Comparison of ENCODE assay signal across 22 cellular contexts in the genomic region with DNA sequence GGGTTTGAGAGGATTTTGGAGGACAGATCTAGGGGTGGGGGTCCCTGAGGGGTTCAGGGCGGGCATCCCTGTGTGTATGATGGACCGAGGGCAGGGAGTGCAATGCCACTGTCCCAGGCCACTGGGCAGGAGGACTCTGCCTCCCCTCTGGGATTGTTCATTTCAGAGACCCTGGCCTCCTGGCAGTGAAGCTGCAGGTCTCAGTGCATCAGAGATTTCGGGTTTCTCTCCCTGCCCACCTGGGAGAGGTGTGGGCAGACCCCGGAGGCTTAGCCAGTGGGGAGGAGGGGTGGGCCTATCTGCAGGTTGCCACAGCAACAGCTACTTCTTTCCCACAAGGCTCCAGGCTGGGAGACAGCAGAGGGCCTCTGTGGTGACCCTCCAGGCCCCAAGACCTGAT.
"Had no signal": no experiment of that assay in that cellular context is flagged by ENCODE, and none has a peak within 500 bp of the region (broad histone marks: within the 10 kb centered on the region; RNA-seq: fewer than 3 reads in every experiment).

No MANE protein-coding gene starts in this region.

- H3K4me1 ChIP-seq: Peyer's patch, SJSA1 had no signal

- H3K4me2 ChIP-seq: PC-9 had no signal

- H2AFZ ChIP-seq: PC-9 had no signal

- H3K27me3 ChIP-seq: Peyer's patch had no signal

- H3K4me3 ChIP-seq: PC-9, Peyer's patch, SJSA1, SK-N-MC had no signal

- H3K9me3 ChIP-seq: Peyer's patch, SJSA1 had no signal

- H3K27ac ChIP-seq: PC-9, Peyer's patch, SJSA1, SK-N-MC had no signal

- H3K36me3 ChIP-seq: Peyer's patch, SJSA1 had no signal

- ATAC-seq: Right ventricle myocardium inferior had no signal

- DNase-seq: KBM-7, MV-4-11, NCI-H1048, NCI-H1105, NCI-H1417, NCI-H1436 treated with DMSO at 0.1 percent for 48 hours, NCI-H1694, NCI-H187 treated with DMSO at 0.1 percent for 48 hours, NCI-H2029 treated with DMSO at 0.1 percent for 48 hours, NCI-H2171 treated with DMSO at 0.1 percent for 48 hours, NCI-H345, NCI-H446 treated with DMSO at 0.1 percent for 48 hours, NCI-H510A treated with DMSO at 0.1 percent for 48 hours, NCI-H526, NCI-H748 treated with DMSO at 0.1 percent for 48 hours, OCI-M1, PC-9, SHP77 treated with DMSO at 0.1 percent for 48 hours had no signal
